In the genomic region with DNA sequence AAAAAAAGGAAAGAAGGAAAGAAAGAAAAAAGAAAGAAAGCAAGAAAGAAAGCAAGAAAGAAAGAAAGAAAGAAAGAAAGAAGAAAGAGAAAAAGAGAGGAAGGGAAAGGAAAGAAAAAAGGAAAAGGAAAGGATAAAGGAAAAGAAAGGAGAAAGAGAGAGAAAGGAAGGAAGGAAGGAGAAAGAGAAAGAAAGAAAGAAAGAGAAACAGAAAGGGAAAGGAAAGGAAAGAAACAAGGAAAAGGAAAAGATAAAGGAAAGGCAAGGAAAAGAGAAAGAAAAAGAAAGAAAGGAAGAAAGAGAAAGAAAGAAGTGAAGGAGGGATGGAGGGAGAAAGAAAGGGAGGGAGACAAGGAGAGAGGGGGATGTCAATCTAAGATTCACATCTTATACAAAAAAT, we compare ENCODE assay signal across 36 cellular contexts. TPM values are rescaled to one million over a fixed set of nuclear protein-coding genes. Genes with fewer than 3 reads are reported as not detected.
"Had no signal": no experiment of that assay in that cellular context is flagged by ENCODE, and none has a peak within 500 bp of the region (broad histone marks: within the 10 kb centered on the region; RNA-seq: fewer than 3 reads in every experiment).

No MANE protein-coding gene starts in this region.

- H3K9me3 Mint-ChIP-seq: activated CD4-positive, alpha-beta memory T cell treated with anti-CD3 and anti-CD28 coated beads, Interleukin-2, amount 10 ng/mL, durations not matched to agents 7 days and 5 days; activated CD4-positive, alpha-beta T cell treated with anti-CD3 and anti-CD28 coated beads, Interleukin-2, amount 10 ng/mL, durations not matched to agents 7 days and 5 days; activated naive CD4-positive, alpha-beta T cell treated with anti-CD3 and anti-CD28 coated beads, Interleukin-2, amount 10 ng/mL, durations not matched to agents 7 days and 5 days; activated naive CD4-positive, alpha-beta T cell treated with anti-CD3 and anti-CD28 coated beads, Interleukin-2, amount 50 U/mL, for 24 hours; activated naive CD8-positive, alpha-beta T cell treated with anti-CD3 and anti-CD28 coated beads, Interleukin-2, amount 50 U/mL, for 24 hours; activated T-cell treated with anti-CD3 and anti-CD28 coated beads, Interleukin-2, amount 50 U/mL, for 24 hours; activated T-helper 2 cell treated with anti-CD3 and anti-CD28 coated beads, Interferon-gamma antibody, Interleukin-2, Interleukin-4, amounts not matched to agents 10 μg/mL and 5 μg/mL and 100 μg/mL, durations not matched to agents 14 hours and 24 hours and 36 hours; central memory CD8-positive, alpha-beta T cell had no signal

- ATAC-seq: activated CD4-positive, alpha-beta T cell treated with anti-CD3 and anti-CD28 coated beads for 36 hours; activated CD8-positive, alpha-beta memory T cell treated with anti-CD3 and anti-CD28 coated beads, Interleukin-2, amount 10 ng/mL, durations not matched to agents 7 days and 5 days; activated CD8-positive, alpha-beta T cell treated with anti-CD3 and anti-CD28 coated beads, Interleukin-2, amount 10 ng/mL, durations not matched to agents 7 days and 5 days; activated naive CD8-positive, alpha-beta T cell treated with anti-CD3 and anti-CD28 coated beads, Interleukin-2, amount 50 U/mL, for 24 hours had no signal

- H3K36me3 ChIP-seq: ascending aorta, cardiac muscle cell had no signal

- H3K4me1 ChIP-seq: ascending aorta had no signal

- H3K4me3 ChIP-seq: ascending aorta, cardiac muscle cell had no signal

- H3K27me3 ChIP-seq: ascending aorta, cardiac muscle cell had no signal

- H3K4me3 Mint-ChIP-seq: activated CD4-positive, alpha-beta memory T cell treated with anti-CD3 and anti-CD28 coated beads, Interleukin-2, amount 10 ng/mL, durations not matched to agents 7 days and 5 days; activated CD4-positive, alpha-beta T cell treated with anti-CD3 and anti-CD28 coated beads for 36 hours; activated CD4-positive, alpha-beta T cell treated with anti-CD3 and anti-CD28 coated beads, Interleukin-2, amount 10 ng/mL, durations not matched to agents 7 days and 5 days; activated CD8-positive, alpha-beta memory T cell treated with anti-CD3 and anti-CD28 coated beads, Interleukin-2, amount 10 ng/mL, durations not matched to agents 7 days and 5 days; activated CD8-positive, alpha-beta T cell treated with anti-CD3 and anti-CD28 coated beads, Interleukin-2, amount 10 ng/mL, durations not matched to agents 7 days and 5 days; activated naive CD4-positive, alpha-beta T cell treated with anti-CD3 and anti-CD28 coated beads, Interleukin-2, amount 10 ng/mL, durations not matched to agents 7 days and 5 days; activated naive CD4-positive, alpha-beta T cell treated with anti-CD3 and anti-CD28 coated beads, Interleukin-2, amount 50 U/mL, for 24 hours; activated naive CD8-positive, alpha-beta T cell; activated naive CD8-positive, alpha-beta T cell treated with anti-CD3 and anti-CD28 coated beads, Interleukin-2, amount 50 U/mL, for 24 hours; activated T-cell treated with anti-CD3 and anti-CD28 coated beads, Interleukin-2, amount 50 U/mL, for 24 hours; brain; central memory CD8-positive, alpha-beta T cell; T-helper 1 cell treated with Interleukin-12 subunit alpha and Interleukin-12 subunit beta and Interleukin-4 antibody, amounts not matched to agents 30 μg/mL and 1 μg/mL, for 36 hours had no signal

- H3K36me3 Mint-ChIP-seq: activated naive CD4-positive, alpha-beta T cell treated with anti-CD3 and anti-CD28 coated beads, Interleukin-2, amount 10 ng/mL, durations not matched to agents 7 days and 5 days; activated naive CD4-positive, alpha-beta T cell treated with anti-CD3 and anti-CD28 coated beads, Interleukin-2, amount 50 U/mL, for 24 hours; activated naive CD8-positive, alpha-beta T cell; brain had no signal

- H3K27ac Mint-ChIP-seq: activated CD4-positive, alpha-beta memory T cell treated with anti-CD3 and anti-CD28 coated beads, Interleukin-2, amount 10 ng/mL, durations not matched to agents 7 days and 5 days; activated CD4-positive, alpha-beta T cell treated with anti-CD3 and anti-CD28 coated beads for 36 hours; activated CD4-positive, alpha-beta T cell treated with anti-CD3 and anti-CD28 coated beads, Interleukin-2, amount 10 ng/mL, durations not matched to agents 7 days and 5 days; activated CD8-positive, alpha-beta memory T cell treated with anti-CD3 and anti-CD28 coated beads, Interleukin-2, amount 10 ng/mL, durations not matched to agents 7 days and 5 days; activated CD8-positive, alpha-beta T cell treated with anti-CD3 and anti-CD28 coated beads, Interleukin-2, amount 10 ng/mL, durations not matched to agents 7 days and 5 days; activated naive CD4-positive, alpha-beta T cell treated with anti-CD3 and anti-CD28 coated beads, Interleukin-2, amount 10 ng/mL, durations not matched to agents 7 days and 5 days; activated naive CD4-positive, alpha-beta T cell treated with anti-CD3 and anti-CD28 coated beads, Interleukin-2, amount 50 U/mL, for 24 hours; activated naive CD8-positive, alpha-beta T cell treated with anti-CD3 and anti-CD28 coated beads, Interleukin-2, amount 50 U/mL, for 24 hours; activated T-cell treated with anti-CD3 and anti-CD28 coated beads, Interleukin-2, amount 50 U/mL, for 24 hours; activated T-helper 2 cell treated with anti-CD3 and anti-CD28 coated beads, Interferon-gamma antibody, Interleukin-2, Interleukin-4, amounts not matched to agents 10 μg/mL and 5 μg/mL and 100 μg/mL, durations not matched to agents 14 hours and 24 hours and 36 hours; brain; T-helper 1 cell treated with Interleukin-12 subunit alpha and Interleukin-12 subunit beta and Interleukin-4 antibody, amounts not matched to agents 30 μg/mL and 1 μg/mL, for 36 hours had no signal

- H3K27me3 Mint-ChIP-seq: activated naive CD4-positive, alpha-beta T cell treated with anti-CD3 and anti-CD28 coated beads, Interleukin-2, amount 50 U/mL, for 24 hours had no signal

- DNase-seq: activated CD4-positive, alpha-beta memory T cell treated with anti-CD3 and anti-CD28 coated beads, Interleukin-2, amount 10 ng/mL, durations not matched to agents 7 days and 5 days; activated CD4-positive, alpha-beta T cell treated with anti-CD3 and anti-CD28 coated beads for 1 hour; activated CD4-positive, alpha-beta T cell treated with anti-CD3 and anti-CD28 coated beads for 36 hours; activated CD4-positive, alpha-beta T cell treated with anti-CD3 and anti-CD28 coated beads for 48 hours; activated CD4-positive, alpha-beta T cell treated with anti-CD3 and anti-CD28 coated beads, Interleukin-2, amount 10 ng/mL, durations not matched to agents 7 days and 5 days; activated CD4-positive, alpha-beta T cell treated with anti-CD3 and anti-CD28 coated beads, Interleukin-2, amount 50 U/mL, for 48 hours; activated CD4-positive, CD25-positive, alpha-beta regulatory T cell; activated CD8-positive, alpha-beta memory T cell treated with anti-CD3 and anti-CD28 coated beads for 24 hours; activated CD8-positive, alpha-beta memory T cell treated with anti-CD3 and anti-CD28 coated beads, Interleukin-2, amount 10 ng/mL, durations not matched to agents 7 days and 5 days; activated CD8-positive, alpha-beta memory T cell treated with anti-CD3 and anti-CD28 coated beads, Interleukin-2, amount 50 U/mL, for 48 hours; activated CD8-positive, alpha-beta T cell treated with anti-CD3 and anti-CD28 coated beads, Interleukin-2, amount 10 ng/mL, durations not matched to agents 7 days and 5 days; activated effector memory CD4-positive, alpha-beta T cell treated with Interleukin-2 at 50 U/mL for 16 hours; activated gamma-delta T cell; activated naive CD4-positive, alpha-beta T cell treated with anti-CD3 and anti-CD28 coated beads, Interleukin-2, amount 10 ng/mL, durations not matched to agents 7 days and 5 days; activated naive CD4-positive, alpha-beta T cell treated with Interleukin-2 at 50 U/mL for 16 hours; activated naive CD8-positive, alpha-beta T cell treated with anti-CD3 and anti-CD28 coated beads, Interleukin-2, amount 50 U/mL, for 24 hours; activated T-cell treated with anti-CD3 and anti-CD28 coated beads, Interleukin-2, amount 50 U/mL, for 24 hours; activated T-cell treated with anti-CD3 and anti-CD28 coated beads, Interleukin-2, amount 50 U/mL, for 48 hours; amygdala; anterior cingulate cortex; caudate nucleus; cerebellar nuclear complex; T-helper 1 cell; T-helper 9 cell had no signal

- H3K27ac ChIP-seq: ascending aorta, cardiac muscle cell, VCaP had no signal

- H3K9me3 ChIP-seq: ascending aorta had no signal

- H3K4me1 Mint-ChIP-seq: activated CD4-positive, alpha-beta T cell treated with anti-CD3 and anti-CD28 coated beads for 36 hours; activated naive CD4-positive, alpha-beta T cell treated with anti-CD3 and anti-CD28 coated beads, Interleukin-2, amount 50 U/mL, for 24 hours; activated naive CD8-positive, alpha-beta T cell treated with anti-CD3 and anti-CD28 coated beads, Interleukin-2, amount 50 U/mL, for 24 hours; brain; central memory CD8-positive, alpha-beta T cell had no signal

RNA-seq across cellular contexts. Expression of gene SFTPA2, which starts 20.8 kb away (rescaled TPM):
- total RNA-seq: activated CD4-positive, alpha-beta memory T cell treated with anti-CD3 and anti-CD28 coated beads, Interleukin-2, amount 10 ng/mL, durations not matched to agents 7 days and 5 days; activated CD4-positive, alpha-beta T cell treated with anti-CD3 and anti-CD28 coated beads for 36 hours; activated CD4-positive, alpha-beta T cell treated with anti-CD3 and anti-CD28 coated beads, Interleukin-2, amount 10 ng/mL, durations not matched to agents 7 days and 5 days; activated CD8-positive, alpha-beta memory T cell treated with anti-CD3 and anti-CD28 coated beads, Interleukin-2, amount 10 ng/mL, durations not matched to agents 7 days and 5 days; activated CD8-positive, alpha-beta T cell treated with anti-CD3 and anti-CD28 coated beads, Interleukin-2, amount 10 ng/mL, durations not matched to agents 7 days and 5 days; activated T-helper 2 cell treated with anti-CD3 and anti-CD28 coated beads, Interferon-gamma antibody, Interleukin-2, Interleukin-4, amounts not matched to agents 10 μg/mL and 5 μg/mL and 100 μg/mL, durations not matched to agents 14 hours and 24 hours and 36 hours; ascending aorta; bronchial epithelial cell; chondrocyte; T-helper 2 cell treated with Interferon-gamma antibody and Interleukin-4, amounts not matched to agents 100 ng/mL and 5 ng/mL, for 36 hours had no signal
- polyA plus RNA-seq: cardiac muscle cell had no signal

RNA-seq across cellular contexts. Expression of gene SFTPA1, which starts 29.7 kb away (rescaled TPM):
- total RNA-seq: activated CD4-positive, alpha-beta memory T cell treated with anti-CD3 and anti-CD28 coated beads, Interleukin-2, amount 10 ng/mL, durations not matched to agents 7 days and 5 days; activated CD4-positive, alpha-beta T cell treated with anti-CD3 and anti-CD28 coated beads for 36 hours; activated CD4-positive, alpha-beta T cell treated with anti-CD3 and anti-CD28 coated beads, Interleukin-2, amount 10 ng/mL, durations not matched to agents 7 days and 5 days; activated CD8-positive, alpha-beta memory T cell treated with anti-CD3 and anti-CD28 coated beads, Interleukin-2, amount 10 ng/mL, durations not matched to agents 7 days and 5 days; activated CD8-positive, alpha-beta T cell treated with anti-CD3 and anti-CD28 coated beads, Interleukin-2, amount 10 ng/mL, durations not matched to agents 7 days and 5 days; activated T-helper 2 cell treated with anti-CD3 and anti-CD28 coated beads, Interferon-gamma antibody, Interleukin-2, Interleukin-4, amounts not matched to agents 10 μg/mL and 5 μg/mL and 100 μg/mL, durations not matched to agents 14 hours and 24 hours and 36 hours; ascending aorta; bronchial epithelial cell; cardiac muscle cell; chondrocyte; T-helper 2 cell treated with Interferon-gamma antibody and Interleukin-4, amounts not matched to agents 100 ng/mL and 5 ng/mL, for 36 hours had no signal
- polyA plus RNA-seq: cardiac muscle cell had no signal
